In the genomic region with DNA sequence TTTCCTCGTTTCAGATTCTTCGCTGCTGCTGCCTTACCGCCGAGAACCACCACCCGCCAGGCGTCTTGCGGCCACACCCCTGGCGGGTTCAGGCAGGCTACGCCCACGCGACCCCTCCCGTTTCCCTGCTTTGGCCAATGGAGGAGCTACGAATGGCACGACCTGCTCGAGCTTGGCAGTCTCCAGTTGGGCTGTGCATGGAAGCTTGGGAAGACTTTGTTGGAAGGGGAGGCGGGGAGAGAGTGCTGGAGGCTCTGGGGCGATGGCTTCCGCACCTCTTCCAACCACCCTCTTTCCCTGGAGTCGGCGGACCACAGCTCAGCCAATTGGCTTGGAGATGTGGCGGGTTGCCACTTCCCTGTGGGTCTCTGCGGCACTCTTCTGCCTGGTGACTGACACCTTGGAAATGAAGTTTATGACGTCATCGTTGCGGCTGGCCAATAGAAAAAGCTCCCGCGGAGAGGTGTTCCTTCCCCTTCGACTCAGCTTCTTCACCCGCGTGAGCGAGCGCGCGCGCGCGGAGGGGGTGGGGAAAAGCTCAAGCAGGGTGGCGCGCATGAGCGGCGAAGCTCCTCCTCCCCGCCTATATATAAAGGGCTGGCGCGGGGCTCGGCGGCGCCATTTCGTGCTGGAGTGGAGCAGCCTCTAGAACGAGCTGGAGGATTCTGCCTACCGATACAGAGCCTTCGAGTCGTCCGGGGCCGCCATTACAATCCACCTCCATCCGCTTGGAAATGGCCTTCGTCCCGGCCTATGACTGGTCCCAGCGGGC, we compare ENCODE assay signal across 1 cellular context.
TF ChIP-seq lines count a peak whose summit lies in the region.

No MANE protein-coding gene starts in this region.

TF ChIP-seq in WTC11, 78 proteins besides CTCF, POLR2A, EP300 and RAD21 (continued from another document and continues in another):
- TF ChIP-seq, protein P1, sequence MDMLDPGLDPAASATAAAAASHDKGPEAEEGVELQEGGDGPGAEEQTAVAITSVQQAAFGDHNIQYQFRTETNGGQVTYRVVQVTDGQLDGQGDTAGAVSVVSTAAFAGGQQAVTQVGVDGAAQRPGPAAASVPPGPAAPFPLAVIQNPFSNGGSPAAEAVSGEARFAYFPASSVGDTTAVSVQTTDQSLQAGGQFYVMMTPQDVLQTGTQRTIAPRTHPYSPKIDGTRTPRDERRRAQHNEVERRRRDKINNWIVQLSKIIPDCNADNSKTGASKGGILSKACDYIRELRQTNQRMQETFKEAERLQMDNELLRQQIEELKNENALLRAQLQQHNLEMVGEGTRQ (CRISPR knock-in tag; IDR thresholded peaks at IDR 0.05), result no peak
- peak; percentile 28 for TF ChIP-seq MYBL2 (CRISPR knock-in tag; IDR thresholded peaks at IDR 0.05)
- TF ChIP-seq JUN (CRISPR knock-in tag; IDR thresholded peaks at IDR 0.05), result no peak
- TF ChIP-seq GTF2I (CRISPR knock-in tag; conservative IDR thresholded peaks at IDR 0.05), result no peak
- TF ChIP-seq, protein P2, sequence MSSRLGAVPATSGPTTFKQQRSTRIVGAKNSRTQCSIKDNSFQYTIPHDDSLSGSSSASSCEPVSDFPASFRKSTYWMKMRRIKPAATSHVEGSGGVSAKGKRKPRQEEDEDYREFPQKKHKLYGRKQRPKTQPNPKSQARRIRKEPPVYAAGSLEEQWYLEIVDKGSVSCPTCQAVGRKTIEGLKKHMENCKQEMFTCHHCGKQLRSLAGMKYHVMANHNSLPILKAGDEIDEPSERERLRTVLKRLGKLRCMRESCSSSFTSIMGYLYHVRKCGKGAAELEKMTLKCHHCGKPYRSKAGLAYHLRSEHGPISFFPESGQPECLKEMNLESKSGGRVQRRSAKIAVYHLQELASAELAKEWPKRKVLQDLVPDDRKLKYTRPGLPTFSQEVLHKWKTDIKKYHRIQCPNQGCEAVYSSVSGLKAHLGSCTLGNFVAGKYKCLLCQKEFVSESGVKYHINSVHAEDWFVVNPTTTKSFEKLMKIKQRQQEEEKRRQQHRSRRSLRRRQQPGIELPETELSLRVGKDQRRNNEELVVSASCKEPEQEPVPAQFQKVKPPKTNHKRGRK (CRISPR knock-in tag; IDR thresholded peaks at IDR 0.05; ENCODE audit: borderline replicate concordance), result no peak
- TF ChIP-seq CBFB (CRISPR knock-in tag; IDR thresholded peaks at IDR 0.05; ENCODE audit: low read depth), result no peak
- no peak for TF ChIP-seq ZNF219 (CRISPR knock-in tag; IDR thresholded peaks at IDR 0.05; ENCODE audit: borderline replicate concordance)
- no peak for TF ChIP-seq TEAD1 (CRISPR knock-in tag; IDR thresholded peaks at IDR 0.05)
- TF ChIP-seq NFE2L1 (CRISPR knock-in tag; IDR thresholded peaks at IDR 0.05), result peak; percentile 79
- peak; percentile 36; the same call in 1 of the 2 replicates for TF ChIP-seq TCF7 (CRISPR knock-in tag; IDR thresholded peaks at IDR 0.05; ENCODE audit: low read depth)
- TF ChIP-seq, protein P3, sequence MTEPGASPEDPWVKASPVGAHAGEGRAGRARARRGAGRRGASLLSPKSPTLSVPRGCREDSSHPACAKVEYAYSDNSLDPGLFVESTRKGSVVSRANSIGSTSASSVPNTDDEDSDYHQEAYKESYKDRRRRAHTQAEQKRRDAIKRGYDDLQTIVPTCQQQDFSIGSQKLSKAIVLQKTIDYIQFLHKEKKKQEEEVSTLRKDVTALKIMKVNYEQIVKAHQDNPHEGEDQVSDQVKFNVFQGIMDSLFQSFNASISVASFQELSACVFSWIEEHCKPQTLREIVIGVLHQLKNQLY (CRISPR knock-in tag; IDR thresholded peaks at IDR 0.05), result no peak
- no peak for TF ChIP-seq NR3C1 (CRISPR knock-in tag; conservative IDR thresholded peaks at IDR 0.05; ENCODE audit: low read depth)
- TF ChIP-seq CREB1 (CRISPR knock-in tag; IDR thresholded peaks at IDR 0.05), result no peak
- TF ChIP-seq HMGA2 (CRISPR knock-in tag; IDR thresholded peaks at IDR 0.05), result peak; percentile 88
- peak; percentile 79; the same call in 1 of the 2 replicates for TF ChIP-seq CREM (CRISPR knock-in tag; IDR thresholded peaks at IDR 0.05)
- TF ChIP-seq, protein P4, sequence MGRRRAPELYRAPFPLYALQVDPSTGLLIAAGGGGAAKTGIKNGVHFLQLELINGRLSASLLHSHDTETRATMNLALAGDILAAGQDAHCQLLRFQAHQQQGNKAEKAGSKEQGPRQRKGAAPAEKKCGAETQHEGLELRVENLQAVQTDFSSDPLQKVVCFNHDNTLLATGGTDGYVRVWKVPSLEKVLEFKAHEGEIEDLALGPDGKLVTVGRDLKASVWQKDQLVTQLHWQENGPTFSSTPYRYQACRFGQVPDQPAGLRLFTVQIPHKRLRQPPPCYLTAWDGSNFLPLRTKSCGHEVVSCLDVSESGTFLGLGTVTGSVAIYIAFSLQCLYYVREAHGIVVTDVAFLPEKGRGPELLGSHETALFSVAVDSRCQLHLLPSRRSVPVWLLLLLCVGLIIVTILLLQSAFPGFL (CRISPR knock-in tag; IDR thresholded peaks at IDR 0.05; ENCODE audit: borderline replicate concordance), result no peak
- no peak for TF ChIP-seq E2F1 (CRISPR knock-in tag; IDR thresholded peaks at IDR 0.05)
- TF ChIP-seq ZNF532 (CRISPR knock-in tag; IDR thresholded peaks at IDR 0.05; ENCODE audit: borderline replicate concordance), result no peak
- no peak for TF ChIP-seq SMAD4 (CRISPR knock-in tag; IDR thresholded peaks at IDR 0.05)
- TF ChIP-seq PRRX2 (CRISPR knock-in tag; IDR thresholded peaks at IDR 0.05), result no peak
- TF ChIP-seq, protein P5, sequence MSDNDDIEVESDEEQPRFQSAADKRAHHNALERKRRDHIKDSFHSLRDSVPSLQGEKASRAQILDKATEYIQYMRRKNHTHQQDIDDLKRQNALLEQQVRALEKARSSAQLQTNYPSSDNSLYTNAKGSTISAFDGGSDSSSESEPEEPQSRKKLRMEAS (CRISPR knock-in tag; IDR thresholded peaks at IDR 0.05), result peak; percentile 85
- TF ChIP-seq ZBTB21 (CRISPR knock-in tag; IDR thresholded peaks at IDR 0.05; ENCODE audit: borderline replicate concordance), result peak; percentile 68; the same call in 1 of the 2 replicates
- TF ChIP-seq RORB (CRISPR knock-in tag; IDR thresholded peaks at IDR 0.05), result no peak
- TF ChIP-seq, protein P6, sequence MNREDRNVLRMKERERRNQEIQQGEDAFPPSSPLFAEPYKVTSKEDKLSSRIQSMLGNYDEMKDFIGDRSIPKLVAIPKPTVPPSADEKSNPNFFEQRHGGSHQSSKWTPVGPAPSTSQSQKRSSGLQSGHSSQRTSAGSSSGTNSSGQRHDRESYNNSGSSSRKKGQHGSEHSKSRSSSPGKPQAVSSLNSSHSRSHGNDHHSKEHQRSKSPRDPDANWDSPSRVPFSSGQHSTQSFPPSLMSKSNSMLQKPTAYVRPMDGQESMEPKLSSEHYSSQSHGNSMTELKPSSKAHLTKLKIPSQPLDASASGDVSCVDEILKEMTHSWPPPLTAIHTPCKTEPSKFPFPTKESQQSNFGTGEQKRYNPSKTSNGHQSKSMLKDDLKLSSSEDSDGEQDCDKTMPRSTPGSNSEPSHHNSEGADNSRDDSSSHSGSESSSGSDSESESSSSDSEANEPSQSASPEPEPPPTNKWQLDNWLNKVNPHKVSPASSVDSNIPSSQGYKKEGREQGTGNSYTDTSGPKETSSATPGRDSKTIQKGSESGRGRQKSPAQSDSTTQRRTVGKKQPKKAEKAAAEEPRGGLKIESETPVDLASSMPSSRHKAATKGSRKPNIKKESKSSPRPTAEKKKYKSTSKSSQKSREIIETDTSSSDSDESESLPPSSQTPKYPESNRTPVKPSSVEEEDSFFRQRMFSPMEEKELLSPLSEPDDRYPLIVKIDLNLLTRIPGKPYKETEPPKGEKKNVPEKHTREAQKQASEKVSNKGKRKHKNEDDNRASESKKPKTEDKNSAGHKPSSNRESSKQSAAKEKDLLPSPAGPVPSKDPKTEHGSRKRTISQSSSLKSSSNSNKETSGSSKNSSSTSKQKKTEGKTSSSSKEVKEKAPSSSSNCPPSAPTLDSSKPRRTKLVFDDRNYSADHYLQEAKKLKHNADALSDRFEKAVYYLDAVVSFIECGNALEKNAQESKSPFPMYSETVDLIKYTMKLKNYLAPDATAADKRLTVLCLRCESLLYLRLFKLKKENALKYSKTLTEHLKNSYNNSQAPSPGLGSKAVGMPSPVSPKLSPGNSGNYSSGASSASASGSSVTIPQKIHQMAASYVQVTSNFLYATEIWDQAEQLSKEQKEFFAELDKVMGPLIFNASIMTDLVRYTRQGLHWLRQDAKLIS (CRISPR knock-in tag; IDR thresholded peaks at IDR 0.05; ENCODE audit: borderline replicate concordance), result no peak
- TF ChIP-seq TP53 (CRISPR knock-in tag; IDR thresholded peaks at IDR 0.05), result no peak; the same call in 1 of the 2 replicates
- no peak; the same call in 1 of the 2 replicates for TF ChIP-seq HMGXB4 (CRISPR knock-in tag; IDR thresholded peaks at IDR 0.05)
- TF ChIP-seq AR (CRISPR knock-in tag; IDR thresholded peaks at IDR 0.05), result peak; percentile 72; the same call in 1 of the 2 replicates
- no peak for TF ChIP-seq ELF4 (CRISPR knock-in tag; IDR thresholded peaks at IDR 0.05; ENCODE audit: low read depth)
- TF ChIP-seq, protein P7, sequence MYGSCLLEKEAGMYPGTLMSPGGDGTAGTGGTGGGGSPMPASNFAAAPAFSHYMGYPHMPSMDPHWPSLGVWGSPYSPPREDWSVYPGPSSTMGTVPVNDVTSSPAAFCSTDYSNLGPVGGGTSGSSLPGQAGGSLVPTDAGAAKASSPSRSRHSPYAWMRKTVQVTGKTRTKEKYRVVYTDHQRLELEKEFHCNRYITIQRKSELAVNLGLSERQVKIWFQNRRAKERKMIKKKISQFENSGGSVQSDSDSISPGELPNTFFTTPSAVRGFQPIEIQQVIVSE (CRISPR knock-in tag; IDR thresholded peaks at IDR 0.05; ENCODE audit: borderline replicate concordance), result peak; percentile 85; the same call in 1 of the 2 replicates
- 0 out of 2 replicates have a peak, but pooled peaks have one; percentile 73 for TF ChIP-seq OVOL2 (CRISPR knock-in tag; IDR thresholded peaks at IDR 0.05; ENCODE audit: borderline replicate concordance)
- TF ChIP-seq SOX15 (CRISPR knock-in tag; IDR thresholded peaks at IDR 0.05), result 0 out of 2 replicates have a peak, but pooled peaks have one; percentile 25
